In genomic region chrX:36867143-36867542, GRCh38 we compare ENCODE assay signal across 9 cellular contexts.
A peak's percentile ranks its signal among the peaks of the same experiment; 100 is the strongest.
DNase-seq lines count a peak whose midpoint lies in the region; ATAC-seq, FAIRE-seq and TF ChIP-seq lines count a peak whose summit lies in the region.
"Had no signal": no experiment of that assay in that cellular context is flagged by ENCODE, and none has a peak within 500 bp of the region (broad histone marks: within the 10 kb centered on the region; RNA-seq: fewer than 3 reads in every experiment).

No MANE protein-coding gene starts in this region.

- H3K27ac ChIP-seq in endothelial cell of umbilical vein (ENCODE audit: insufficient read depth, low read depth, low read length) (no peak overlapping the region), ovary (no peak overlapping the region)

- no peak overlapping the region for H2AFZ ChIP-seq in endothelial cell of umbilical vein (ENCODE audit: low read depth, low read length)

- no peak for FAIRE-seq in endothelial cell of umbilical vein (lab: Jason Lieb, UNC)

- H3K4me3 ChIP-seq in endothelial cell of umbilical vein (replicated peaks in 1 of 3; ENCODE audit: insufficient read depth in 1 of 3, low read depth in 1 of 3, low read length in 3 of 3) (no peak overlapping the region), ovary (no peak overlapping the region)

- no peaks in the 10 kb centered on the region for H3K36me3 ChIP-seq in endothelial cell of umbilical vein (ENCODE audit: control insufficient read depth in 2 of 2, extremely low read depth in 1 of 2, insufficient read depth in 2 of 2, low read length in 2 of 2)
- no peaks in the 10 kb centered on the region for H3K36me3 ChIP-seq in ovary

- no peak overlapping the region for H3K27ac Mint-ChIP-seq in activated CD4-positive, alpha-beta T cell treated with anti-CD3 and anti-CD28 coated beads for 36 hours
- H3K27ac Mint-ChIP-seq: memory B cell had no signal

- H4K20me1 ChIP-seq in endothelial cell of umbilical vein (replicated peaks; ENCODE audit: control insufficient read depth, extremely low read depth, insufficient read depth, low read length): no peaks in the 10 kb centered on the region

- peak; percentile 75 for ATAC-seq in GM21576 (IDR thresholded peaks at IDR 0.05; ENCODE audit: unreplicated experiment)
- no peak for ATAC-seq in activated CD4-positive, alpha-beta T cell treated with anti-CD3 and anti-CD28 coated beads for 36 hours

- H3K27me3 ChIP-seq in endothelial cell of umbilical vein (ENCODE audit: control insufficient read depth in 2 of 2, insufficient read depth in 2 of 2, low read length in 2 of 2) (no peaks in the 10 kb centered on the region), ovary (no peaks in the 10 kb centered on the region)

- H3K4me1 ChIP-seq in endothelial cell of umbilical vein (ENCODE audit: control insufficient read depth, extremely low read depth, insufficient read depth, low read length) (no peaks in the 10 kb centered on the region), ovary (ENCODE audit: insufficient read depth) (no peaks in the 10 kb centered on the region)

- no peak overlapping the region for H3K4me3 Mint-ChIP-seq in activated CD4-positive, alpha-beta T cell treated with anti-CD3 and anti-CD28 coated beads for 36 hours
- H3K4me3 Mint-ChIP-seq: memory B cell had no signal

- BruUV-seq in endothelial cell of umbilical vein (replicated peaks; lab: Mats Ljungman, UMichigan): no TSS peak

- H3K9me3 ChIP-seq in endothelial cell of umbilical vein (replicated peaks; ENCODE audit: control insufficient read depth, insufficient read depth, low read length): no peaks in the 10 kb centered on the region
- H3K9me3 ChIP-seq in ovary: no peaks in the 10 kb centered on the region

- CTCF ChIA-PET in endothelial cell of umbilical vein (lab: Charles Lee): interaction anchor here (0.8 to 1.0 kb wide), 2 partner anchors 19 to 1948 kb away, joined by 3 to 4 read pairs; no protein-coding TSS in a partner anchor
- CTCF ChIA-PET in activated CD4-positive, alpha-beta T cell treated with anti-CD3 and anti-CD28 coated beads for 36 hours (lab: Charles Lee): no interaction called here

- no peak for TF ChIP-seq EP300 in ovary (IDR thresholded peaks at IDR 0.05)

- no peaks in the 10 kb centered on the region for H3K4me1 Mint-ChIP-seq in activated CD4-positive, alpha-beta T cell treated with anti-CD3 and anti-CD28 coated beads for 36 hours
- H3K4me1 Mint-ChIP-seq: memory B cell had no signal

- H3K9ac ChIP-seq in endothelial cell of umbilical vein (replicated peaks; ENCODE audit: extremely low read depth, insufficient read depth, low read length): no peak overlapping the region

- 7 to 14% (median 9%) methylated on average over 3 of the region's 3 CpGs for WGBS in ovary, 3 donors

- POLR2A ChIA-PET in endothelial cell of umbilical vein (lab: Charles Lee): no interaction called here
- POLR2A ChIA-PET in activated CD4-positive, alpha-beta T cell treated with anti-CD3 and anti-CD28 coated beads for 36 hours (lab: Charles Lee): no interaction called here

- DNase-seq in DMS53 (lab: John Stamatoyannopoulos, UW) (peak; percentile 71), NOMO-1 treated with DMSO at 0.1 percent for 48 hours (lab: John Stamatoyannopoulos, UW; ENCODE audit: unreplicated experiment) (peak; percentile 13), endothelial cell of umbilical vein (ENCODE audit: low read depth, low spot score) (peak; percentile 29), renal cortical epithelial cell (ENCODE audit: low read depth) (peak; percentile 20), GOT3 (lab: John Stamatoyannopoulos, UW) (no peak), ovary (no peak)
- no peak for DNase-seq in activated CD4-positive, alpha-beta T cell treated with anti-CD3 and anti-CD28 coated beads for 36 hours

- H3K79me2 ChIP-seq in endothelial cell of umbilical vein (ENCODE audit: control insufficient read depth, insufficient read depth, low read length): no peaks in the 10 kb centered on the region

- intact Hi-C loops in endothelial cell of umbilical vein (cut with micrococcal nuclease): loop anchor here (2.0 kb wide), 1 partner anchor 976 kb away; no protein-coding TSS in a partner anchor
- intact Hi-C loops in activated CD4-positive, alpha-beta T cell treated with anti-CD3 and anti-CD28 coated beads for 36 hours (cut with DNase I, micrococcal nuclease): loop anchor here in 1 of 2 experiments (1.0 kb wide), 1 partner anchor 977 kb away; no protein-coding TSS in a partner anchor
- intact Hi-C loops in ovary (cut with DNase I): no loop called here

- peak in 1 of 2 donors; percentile 23 for TF ChIP-seq CTCF in endothelial cell of umbilical vein (IDR thresholded peaks at IDR 0.05; ENCODE audit: extremely low read depth in 1 of 2, insufficient read depth in 1 of 2, low read depth in 1 of 2, low read length in 2 of 2)
- no peak for TF ChIP-seq CTCF in ovary (IDR thresholded peaks at IDR 0.05)

- peaks cover 2% of the 10 kb centered on the region for H3K27me3 Mint-ChIP-seq in activated CD4-positive, alpha-beta T cell treated with anti-CD3 and anti-CD28 coated beads for 36 hours

- H3K36me3 Mint-ChIP-seq in activated CD4-positive, alpha-beta T cell treated with anti-CD3 and anti-CD28 coated beads for 36 hours (ENCODE audit: low read depth): no peaks in the 10 kb centered on the region
- H3K36me3 Mint-ChIP-seq: memory B cell had no signal

- dilution Hi-C loops in endothelial cell of umbilical vein (cut with MboI; ENCODE audit: extremely low pct_ligation_motif_present, low sequenced_read_pairs): no loop called here

- no peaks in the 10 kb centered on the region for H3K9me3 Mint-ChIP-seq in activated CD4-positive, alpha-beta T cell treated with anti-CD3 and anti-CD28 coated beads for 36 hours (ENCODE audit: low read depth)
- H3K9me3 Mint-ChIP-seq: memory B cell had no signal

- H3K4me2 ChIP-seq in endothelial cell of umbilical vein (ENCODE audit: insufficient read depth, low read length): no peak overlapping the region

- no peaks in the 10 kb centered on the region for H3K9me1 ChIP-seq in endothelial cell of umbilical vein (replicated peaks; ENCODE audit: control insufficient read depth, extremely low read depth, insufficient read depth, low read length)

- TF ChIP-seq POLR2A in endothelial cell of umbilical vein (IDR thresholded peaks at IDR 0.05; ENCODE audit: low read depth, low read length) (no peak), ovary (IDR thresholded peaks at IDR 0.05) (no peak)

TF ChIP-seq in endothelial cell of umbilical vein, 7 proteins besides CTCF, POLR2A, EP300 and RAD21:
- TF ChIP-seq GATA2 (IDR thresholded peaks at IDR 0.05; ENCODE audit: insufficient read depth, insufficient read length, low read depth, low read length): no peak
- no peak for TF ChIP-seq POLR2AphosphoS5 (IDR thresholded peaks at IDR 0.05; ENCODE audit: insufficient read depth, low read depth, low read length)
- no peak for TF ChIP-seq EZH2 (IDR thresholded peaks at IDR 0.05; ENCODE audit: borderline replicate concordance, low read depth, low read length, severe bottlenecking)

Comparison
In these comparisons a context has a peak if more than half of its experiments do, and no peak if none do; other contexts are left out.
1. DNase-seq: peak in DMS53 (single experiment), NOMO-1 treated with DMSO at 0.1 percent for 48 hours (single experiment), endothelial cell of umbilical vein (single experiment) and renal cortical epithelial cell (single experiment); none in activated CD4-positive, alpha-beta T cell treated with anti-CD3 and anti-CD28 coated beads for 36 hours (single experiment), GOT3 (single experiment) and ovary (0 of 5).